Comparison of ENCODE assay signal across 17 cellular contexts in the genomic region with DNA sequence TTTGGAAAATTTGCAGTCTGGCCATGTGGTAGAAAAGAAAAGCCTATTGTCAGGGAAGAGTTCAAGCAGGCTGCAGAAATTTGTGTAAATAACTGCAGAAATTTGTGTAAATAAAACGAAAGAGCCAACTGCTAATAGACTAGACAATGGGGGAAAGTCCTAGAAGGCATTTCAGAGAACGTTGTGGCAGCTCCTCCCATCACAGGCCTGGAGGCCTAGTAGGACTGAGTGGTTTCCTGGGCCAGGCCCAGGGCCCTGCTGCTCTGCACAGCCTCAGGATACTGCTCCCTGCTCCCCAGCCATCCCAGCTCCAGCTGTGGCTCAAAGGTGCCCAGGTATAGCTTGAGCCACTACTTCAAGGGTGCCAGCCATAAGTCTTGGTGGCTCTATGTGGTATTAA.
"Had no signal": no experiment of that assay in that cellular context is flagged by ENCODE, and none has a peak within 500 bp of the region (broad histone marks: within the 10 kb centered on the region; RNA-seq: fewer than 3 reads in every experiment).

No MANE protein-coding gene starts in this region.

- ATAC-seq: gastroesophageal sphincter; heart right ventricle; left cardiac atrium; stimulated activated naive CD8-positive, alpha-beta T cell treated with anti-CD3 and anti-CD28 coated beads, Interleukin-15, Interleukin-2, amounts not matched to agents 100 U/mL and 50 U/mL, for 24 hours had no signal

- H3K27ac ChIP-seq: adrenal gland, gastroesophageal sphincter, heart right ventricle had no signal

- H3K36me3 ChIP-seq: adrenal gland had no signal

- H3K27me3 ChIP-seq: adrenal gland, dorsolateral prefrontal cortex, gastroesophageal sphincter, heart right ventricle had no signal

- H3K4me3 Mint-ChIP-seq: activated naive CD4-positive, alpha-beta T cell treated with anti-CD3 and anti-CD28 coated beads, Interleukin-2, amount 50 U/mL, for 24 hours had no signal

- DNase-seq: activated CD4-positive, alpha-beta T cell treated with anti-CD3 and anti-CD28 coated beads, Interleukin-2, amount 50 U/mL, for 1 hour; activated CD4-positive, CD25-positive, alpha-beta regulatory T cell; adrenal gland; dorsolateral prefrontal cortex; erythroblast; heart right ventricle; left cardiac atrium; midbrain; retina; stimulated activated CD4-positive, alpha-beta T cell treated with anti-CD3 and anti-CD28 coated beads, Interleukin-4, amount 100 ng/mL, for 1 hour; stimulated activated naive CD8-positive, alpha-beta T cell treated with anti-CD3 and anti-CD28 coated beads, Interleukin-15, Interleukin-2, amounts not matched to agents 100 U/mL and 50 U/mL, for 24 hours; T-helper 2 cell; trophoblast cell had no signal

- H3K9me3 Mint-ChIP-seq: activated naive CD4-positive, alpha-beta T cell treated with anti-CD3 and anti-CD28 coated beads, Interleukin-2, amount 50 U/mL, for 24 hours; activated T-helper 2 cell treated with anti-CD3 and anti-CD28 coated beads, Interferon-gamma antibody, Interleukin-2, Interleukin-4, amounts not matched to agents 10 μg/mL and 5 μg/mL and 100 μg/mL, durations not matched to agents 14 hours and 24 hours and 36 hours had no signal

- H3K4me3 ChIP-seq: adrenal gland, dorsolateral prefrontal cortex, gastroesophageal sphincter, heart right ventricle, lung had no signal

- H3K9me3 ChIP-seq: adrenal gland, gastroesophageal sphincter, heart right ventricle had no signal

- H3K27ac Mint-ChIP-seq: activated T-helper 2 cell treated with anti-CD3 and anti-CD28 coated beads, Interferon-gamma antibody, Interleukin-2, Interleukin-4, amounts not matched to agents 10 μg/mL and 5 μg/mL and 100 μg/mL, durations not matched to agents 14 hours and 24 hours and 36 hours had no signal

- H3K27me3 Mint-ChIP-seq: activated naive CD4-positive, alpha-beta T cell treated with anti-CD3 and anti-CD28 coated beads, Interleukin-2, amount 50 U/mL, for 24 hours had no signal
